ENCODE assay signal across 7 cellular contexts in the genomic region with DNA sequence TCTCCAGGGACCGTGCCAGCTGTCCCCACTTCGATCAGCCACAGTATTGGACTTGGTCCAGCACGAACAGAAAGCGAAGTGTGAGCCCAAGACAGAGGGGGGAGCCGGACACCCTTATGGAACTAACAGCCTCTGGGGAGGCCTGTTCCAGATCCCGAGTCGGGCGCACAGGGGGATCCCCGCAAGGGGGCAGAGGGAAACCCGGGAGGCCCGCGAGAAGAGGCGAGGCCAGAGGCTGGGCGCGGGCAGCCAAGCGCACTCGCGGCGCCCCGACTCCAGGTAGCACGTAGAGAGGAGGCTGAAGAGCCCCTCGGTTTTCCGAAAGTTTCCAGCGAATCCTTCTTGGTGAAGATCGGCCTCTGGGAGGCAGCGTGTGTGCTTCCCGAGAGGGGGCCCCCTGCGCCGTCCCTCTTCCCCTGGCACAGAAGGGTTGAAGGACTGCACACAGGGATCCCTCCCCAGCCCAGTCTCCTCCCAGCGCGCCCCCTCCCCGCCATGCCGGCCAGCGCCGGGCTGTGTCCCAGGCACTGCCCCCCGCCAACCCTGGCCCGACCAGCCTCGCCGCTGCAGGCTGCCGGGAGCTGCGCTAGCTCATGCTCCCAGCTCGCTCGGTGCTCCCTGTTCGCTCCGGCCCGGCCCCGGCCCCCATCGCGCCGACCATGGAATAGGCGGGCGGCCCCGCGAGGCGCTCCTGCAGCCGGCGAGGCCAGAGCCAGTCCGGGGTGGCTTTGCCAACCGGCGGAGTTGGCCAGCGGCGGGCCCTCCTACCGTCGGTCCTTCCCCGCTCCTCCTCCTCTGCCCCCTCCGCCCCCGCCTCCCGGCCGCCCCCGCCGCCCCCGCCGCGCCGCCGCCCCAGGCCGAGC. TPM values are rescaled to one million over a fixed set of nuclear protein-coding genes. Genes with fewer than 3 reads are reported as not detected.
DNase-seq lines count a peak whose midpoint lies in the region; ATAC-seq and TF ChIP-seq lines count a peak whose summit lies in the region.

No MANE protein-coding gene starts in this region.

- no peak overlapping the region for H2BK120ac ChIP-seq in trophoblast cell (ENCODE audit: insufficient read depth, low read length, poor library complexity)

- H3K27me3 Mint-ChIP-seq in GM23338 (ENCODE audit: insufficient read depth, low read depth, poor library complexity), result peaks cover 33% of the 10 kb centered on the region

- intact Hi-C loops in cardiac septum (cut with DNase I), result no loop called here

- H3K27ac ChIP-seq in GM23338 (ENCODE audit: low read depth) (no peak overlapping the region), trophoblast cell (ENCODE audit: low read depth, low read length) (no peak overlapping the region)

- H3F3A ChIP-seq in GM23338 (replicated peaks; ENCODE audit: low read depth), result no peaks in the 10 kb centered on the region

- no peak overlapping the region for H4K91ac ChIP-seq in trophoblast cell (ENCODE audit: low read depth, low read length)

- H3K4me3 Mint-ChIP-seq in GM23338, result peak overlapping the region; percentile 69

- H3K9ac ChIP-seq in trophoblast cell (ENCODE audit: low read length), result no peak overlapping the region

- no peaks in the 10 kb centered on the region; the same call in 2 of the 3 replicates for H3K9me3 Mint-ChIP-seq in GM23338

- no peak overlapping the region for H3K4ac ChIP-seq in trophoblast cell (ENCODE audit: low read depth, low read length)

- no peaks in the 10 kb centered on the region for H3K9me3 ChIP-seq in trophoblast cell (ENCODE audit: insufficient read depth, low read depth, low read length)

- H3K79me1 ChIP-seq in trophoblast cell (ENCODE audit: low read length), result peaks cover 1% of the 10 kb centered on the region

- H3K4me2 ChIP-seq in GM23338 (peak overlapping the region; percentile 83), trophoblast cell (ENCODE audit: low read length) (peak overlapping the region; percentile 80)

- no peaks in the 10 kb centered on the region for H4K20me1 ChIP-seq in GM23338 (replicated peaks; ENCODE audit: insufficient read depth)

- no peak overlapping the region for H3K18ac ChIP-seq in trophoblast cell (ENCODE audit: low read length)

- peaks cover 40% of the 10 kb centered on the region for H3K27me3 ChIP-seq in GM23338 (ENCODE audit: insufficient read depth)
- peaks cover 15% of the 10 kb centered on the region for H3K27me3 ChIP-seq in trophoblast cell (ENCODE audit: insufficient read depth, low read length)

- H3K79me2 ChIP-seq in GM23338 (replicated peaks; ENCODE audit: insufficient read depth) (no peaks in the 10 kb centered on the region), trophoblast cell (ENCODE audit: control insufficient read depth, insufficient read depth, low read length, poor library complexity) (no peaks in the 10 kb centered on the region)

- H2BK12ac ChIP-seq in trophoblast cell (ENCODE audit: low read length), result no peak overlapping the region

- H3K9me2 ChIP-seq in GM23338 (ENCODE audit: insufficient read depth), result no peaks in the 10 kb centered on the region

- H3K36me3 Mint-ChIP-seq in GM23338 (ENCODE audit: low read depth), result no peaks in the 10 kb centered on the region

- H3K4me3 ChIP-seq in GM23338 (peak overlapping the region; percentile 69), trophoblast cell (ENCODE audit: low read depth, low read length) (peak overlapping the region; percentile 66)

- H3K4me1 ChIP-seq in GM23338 (ENCODE audit: insufficient read depth), result peaks cover 44% of the 10 kb centered on the region
- peaks cover 11 to 18% of the 10 kb centered on the region in 2 experiments for H3K4me1 ChIP-seq in trophoblast cell (ENCODE audit: control insufficient read depth in 1 of 2, insufficient read depth in 2 of 2, low read length in 2 of 2)

- H4K8ac ChIP-seq in trophoblast cell (ENCODE audit: low read depth, low read length), result peak overlapping the region; percentile 32

- peak; percentile 7 to 28; a peak in 1 of 4 replicates for TF ChIP-seq CTCF in GM23338 (conservative IDR thresholded peaks at IDR 0.05; ENCODE audit: low read depth in 2 of 2)

- no CpG with 5 or more reads among the region's 77 CpGs for WGBS in trophoblast cell (ENCODE audit: extremely low coverage, insufficient coverage, insufficient read length)

- H3K36me3 ChIP-seq in GM23338 (ENCODE audit: insufficient read depth) (no peaks in the 10 kb centered on the region), trophoblast cell (ENCODE audit: control insufficient read depth in 1 of 2, insufficient read depth in 2 of 2, low read length in 2 of 2) (no peaks in the 10 kb centered on the region)

- H2AFZ ChIP-seq in GM23338 (peak overlapping the region; percentile 94), trophoblast cell (ENCODE audit: insufficient read depth, low read length, poor library complexity) (no peak overlapping the region)

- no peak overlapping the region for H2AK5ac ChIP-seq in trophoblast cell (ENCODE audit: low read length)

- H2BK5ac ChIP-seq in trophoblast cell (ENCODE audit: low read depth, low read length, poor library complexity), result no peak overlapping the region

- H3K14ac ChIP-seq in trophoblast cell (ENCODE audit: low read length), result no peak overlapping the region

- H3K4me1 Mint-ChIP-seq in GM23338, result peaks cover 54% of the 10 kb centered on the region

- ATAC-seq in GM23338 (peak; percentile 40), HG02623 (IDR thresholded peaks at IDR 0.05; ENCODE audit: unreplicated experiment) (no peak)

- H3K23ac ChIP-seq in trophoblast cell (ENCODE audit: low read length), result no peak overlapping the region

- DNase-seq in GM23338 (ENCODE audit: low spot score) (peak; percentile 73), OCI-M1 (lab: John Stamatoyannopoulos, UW) (peak; percentile 60), cardiac septum (ENCODE audit: low spot score) (peak; percentile 74), trophoblast cell (peak in 1 of 2 donors; percentile 12), NCI-H526 (lab: John Stamatoyannopoulos, UW) (no peak)
- no peak for DNase-seq in activated naive CD4-positive, alpha-beta T cell (lab: John Stamatoyannopoulos, UW)

- no peak overlapping the region for H3K27ac Mint-ChIP-seq in GM23338

- H4K12ac ChIP-seq in trophoblast cell (ENCODE audit: low read depth, low read length), result no peak overlapping the region

TF ChIP-seq in GM23338, 12 proteins besides CTCF, POLR2A, EP300 and RAD21:
- TF ChIP-seq ZNF114 (CRISPR knock-in tag; IDR thresholded peaks at IDR 0.05), result no peak
- TF ChIP-seq CREB1 (CRISPR knock-in tag; IDR thresholded peaks at IDR 0.05; ENCODE audit: low read depth), result no peak

RNA-seq across cellular contexts. Expression of gene SLC24A3, which starts 0.6 kb away (rescaled TPM):
- 2.5 and 3.0 TPM in 2 replicates for total RNA-seq in GM23338 (2014; rRNA removed; shearing (Covaris generic))
- polyA plus RNA-seq in GM23338 (2016; fragmentation: Nextera tagmentation; extraction: Ambion mirVana), result 0.81 and 1.2 TPM in 2 replicates
- 0.86 TPM for total RNA-seq in cardiac septum
- 0.41 and 0.53 TPM in 2 replicates for polyA plus RNA-seq in trophoblast cell (2013)

Comparison
In these comparisons a context has a peak if more than half of its experiments do, and no peak if none do; other contexts are left out.
1. DNase-seq: peak in GM23338 (single experiment), OCI-M1 (single experiment) and cardiac septum (single experiment); none in activated naive CD4-positive, alpha-beta T cell (0 of 4) and NCI-H526 (0 of 2).